Comparison of ENCODE assay signal across 31 cellular contexts in the genomic region with DNA sequence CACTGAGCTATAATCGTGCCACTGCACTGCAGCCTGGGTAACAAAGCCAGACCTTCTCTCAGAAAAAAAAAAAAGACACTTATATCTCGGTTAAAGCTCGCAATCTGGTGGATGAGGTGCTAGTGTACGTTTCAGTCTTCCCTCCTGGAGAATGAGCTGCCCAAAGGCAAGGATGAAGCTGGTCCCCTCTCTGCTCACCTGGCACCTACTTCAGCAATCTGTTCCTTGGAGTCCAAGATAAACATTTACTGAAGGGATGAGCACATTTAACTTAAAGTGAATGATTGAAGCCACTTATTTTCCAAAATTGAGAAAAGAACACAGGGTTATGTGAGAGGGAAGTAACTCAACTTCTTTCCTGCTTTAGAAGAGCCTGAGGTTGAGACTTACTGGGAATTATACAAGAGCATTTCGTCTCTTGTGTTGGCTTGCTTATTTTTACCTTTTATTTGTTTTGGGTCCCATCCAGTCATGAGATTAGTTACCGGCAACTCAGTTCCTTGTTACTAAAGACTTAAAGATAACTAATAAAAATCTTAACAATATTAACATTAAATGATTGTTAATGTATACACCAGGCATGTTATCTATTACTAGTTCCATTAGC. TPM values are rescaled to one million over a fixed set of nuclear protein-coding genes. Genes with fewer than 3 reads are reported as not detected.
"Had no signal": no experiment of that assay in that cellular context is flagged by ENCODE, and none has a peak within 500 bp of the region (broad histone marks: within the 10 kb centered on the region; RNA-seq: fewer than 3 reads in every experiment).

No MANE protein-coding gene starts in this region.

- H3K4me1 Mint-ChIP-seq: activated CD4-positive, alpha-beta T cell treated with anti-CD3 and anti-CD28 coated beads, Interleukin-2, amount 10 ng/mL, durations not matched to agents 7 days and 5 days; activated naive CD8-positive, alpha-beta T cell treated with anti-CD3 and anti-CD28 coated beads, Interleukin-2, amount 50 U/mL, for 24 hours; brain; T-cell had no signal

- H3K27ac ChIP-seq: ascending aorta, KMS-11 had no signal

- H3K9me3 ChIP-seq: ascending aorta, MG63 had no signal

- H3K4me3 Mint-ChIP-seq: activated CD4-positive, alpha-beta memory T cell treated with anti-CD3 and anti-CD28 coated beads for 36 hours; activated CD4-positive, alpha-beta T cell treated with anti-CD3 and anti-CD28 coated beads, Interleukin-2, amount 10 ng/mL, durations not matched to agents 7 days and 5 days; activated naive CD8-positive, alpha-beta T cell treated with anti-CD3 and anti-CD28 coated beads, Interleukin-2, amount 50 U/mL, for 24 hours; activated T-cell treated with anti-CD3 and anti-CD28 coated beads, Interleukin-2, amount 50 U/mL, for 4 hours; brain; T-cell had no signal

- H3K27ac Mint-ChIP-seq: activated CD4-positive, alpha-beta memory T cell treated with anti-CD3 and anti-CD28 coated beads for 36 hours; activated CD4-positive, alpha-beta T cell treated with anti-CD3 and anti-CD28 coated beads, Interleukin-2, amount 10 ng/mL, durations not matched to agents 7 days and 5 days; activated naive CD4-positive, alpha-beta T cell treated with anti-CD3 and anti-CD28 coated beads, Interleukin-2, amount 50 U/mL, for 72 hours; activated naive CD8-positive, alpha-beta T cell treated with anti-CD3 and anti-CD28 coated beads, Interleukin-2, amount 50 U/mL, for 24 hours; brain; T-cell had no signal

- H3K4me2 ChIP-seq: KMS-11 had no signal

- ATAC-seq: activated naive CD4-positive, alpha-beta T cell treated with anti-CD3 and anti-CD28 coated beads, Interleukin-2, amount 50 U/mL, for 72 hours; activated naive CD8-positive, alpha-beta T cell treated with anti-CD3 and anti-CD28 coated beads, Interleukin-2, amount 50 U/mL, for 24 hours; activated T-cell treated with anti-CD3 and anti-CD28 coated beads, Interleukin-2, amount 50 U/mL, for 4 hours; T-cell had no signal

- H3K27me3 Mint-ChIP-seq: activated CD4-positive, alpha-beta T cell treated with anti-CD3 and anti-CD28 coated beads, Interleukin-2, amount 10 ng/mL, durations not matched to agents 7 days and 5 days had no signal

- H3K9me3 Mint-ChIP-seq: activated CD4-positive, alpha-beta memory T cell treated with anti-CD3 and anti-CD28 coated beads for 36 hours; activated CD4-positive, alpha-beta T cell treated with anti-CD3 and anti-CD28 coated beads, Interleukin-2, amount 10 ng/mL, durations not matched to agents 7 days and 5 days; activated naive CD4-positive, alpha-beta T cell treated with anti-CD3 and anti-CD28 coated beads, Interleukin-2, amount 50 U/mL, for 72 hours; activated naive CD8-positive, alpha-beta T cell treated with anti-CD3 and anti-CD28 coated beads, Interleukin-2, amount 50 U/mL, for 24 hours; activated T-cell treated with anti-CD3 and anti-CD28 coated beads, Interleukin-2, amount 50 U/mL, for 4 hours; T-cell had no signal

- H3K9ac ChIP-seq: KMS-11 had no signal

- H3K36me3 ChIP-seq: ascending aorta, MG63 had no signal

- H3K4me1 ChIP-seq: ascending aorta had no signal

- H3K36me3 Mint-ChIP-seq: activated CD4-positive, alpha-beta memory T cell treated with anti-CD3 and anti-CD28 coated beads for 36 hours; activated naive CD4-positive, alpha-beta T cell treated with anti-CD3 and anti-CD28 coated beads, Interleukin-2, amount 50 U/mL, for 72 hours; brain; T-cell had no signal

- H3K27me3 ChIP-seq: ascending aorta, MG63 had no signal

- DNase-seq: activated CD4-positive, alpha-beta memory T cell treated with anti-CD3 and anti-CD28 coated beads for 36 hours; activated CD4-positive, alpha-beta T cell treated with anti-CD3 and anti-CD28 coated beads, Interleukin-2, amount 10 ng/mL, durations not matched to agents 7 days and 5 days; activated CD4-positive, CD25-positive, alpha-beta regulatory T cell; activated CD8-positive, alpha-beta memory T cell treated with anti-CD3 and anti-CD28 coated beads for 24 hours; activated effector memory CD4-positive, alpha-beta T cell treated with anti-CD3 and anti-CD28 coated beads, Interleukin-2, amount 50 U/mL, for 16 hours; activated naive CD4-positive, alpha-beta T cell treated with Interleukin-2 at 50 U/mL for 16 hours; activated naive CD8-positive, alpha-beta T cell treated with anti-CD3 and anti-CD28 coated beads, Interleukin-2, amount 50 U/mL, for 24 hours; activated T-cell treated with anti-CD3 and anti-CD28 coated beads, Interleukin-2, amount 50 U/mL, for 4 hours; amniotic stem cell; MG63; MV-4-11; NCI-H1092 treated with DMSO at 0.1 percent for 48 hours; NCI-H1417 treated with DMSO at 0.1 percent for 48 hours; NCI-H1694; NCI-H2029; NCI-H2107; NCI-H2171 treated with DMSO at 0.1 percent for 48 hours; NCI-H345; NCI-H510A; NCI-H526 treated with DMSO at 0.1 percent for 48 hours; NCI-H82; SIG-M5; T-cell; T-helper 2 cell; T1000 had no signal

- H3K4me3 ChIP-seq: ascending aorta, MG63 had no signal

RNA-seq across cellular contexts. Expression of gene COLEC12, which starts 33.6 kb away (rescaled TPM):
- total RNA-seq: activated CD4-positive, alpha-beta memory T cell treated with anti-CD3 and anti-CD28 coated beads for 36 hours; activated CD4-positive, alpha-beta T cell treated with anti-CD3 and anti-CD28 coated beads, Interleukin-2, amount 10 ng/mL, durations not matched to agents 7 days and 5 days; activated naive CD4-positive, alpha-beta T cell treated with anti-CD3 and anti-CD28 coated beads, Interleukin-2, amount 50 U/mL, for 72 hours; OCI-LY7 had no signal

RNA-seq across cellular contexts. Expression of gene CETN1, which starts 46.1 kb away (rescaled TPM):
- total RNA-seq: activated CD4-positive, alpha-beta memory T cell treated with anti-CD3 and anti-CD28 coated beads for 36 hours; activated CD4-positive, alpha-beta T cell treated with anti-CD3 and anti-CD28 coated beads, Interleukin-2, amount 10 ng/mL, durations not matched to agents 7 days and 5 days; activated naive CD4-positive, alpha-beta T cell treated with anti-CD3 and anti-CD28 coated beads, Interleukin-2, amount 50 U/mL, for 72 hours; activated T-cell treated with anti-CD3 and anti-CD28 coated beads, Interleukin-2, amount 50 U/mL, for 4 hours; ascending aorta; OCI-LY7; RPMI7951; T-cell had no signal
